ENCODE assay signal across 8 cellular contexts in genomic region chr20:57627972-57628650, GRCh38. TPM values are rescaled to one million over a fixed set of nuclear protein-coding genes. Genes with fewer than 3 reads are reported as not detected.
A peak's percentile ranks its signal among the peaks of the same experiment; 100 is the strongest.
DNase-seq lines count a peak whose midpoint lies in the region; ATAC-seq and TF ChIP-seq lines count a peak whose summit lies in the region.

No MANE protein-coding gene starts in this region.

- H3K4me3 ChIP-seq in mesodermal cell (ENCODE audit: extremely low read depth, insufficient read depth, low read length, poor library complexity, severe bottlenecking) (no peak overlapping the region), tibial nerve (no peak overlapping the region), GM23338 (no peak overlapping the region)

- 84 to 88% methylated on average over 9 of the region's 10 CpGs for WGBS in mesodermal cell (ENCODE audit: insufficient coverage in 2 of 2), 2 experiments
- 13 to 15% methylated on average over 10 of the region's 10 CpGs for WGBS in tibial nerve, 2 donors

- H3K79me2 ChIP-seq in GM23338 (replicated peaks; ENCODE audit: insufficient read depth) = no peaks in the 10 kb centered on the region

- DNase-seq in T-helper 2 cell treated with Interferon-gamma antibody and Interleukin-4, amounts not matched to agents 5 μg/mL and 100 μg/mL, for 36 hours (ENCODE audit: low spot score) = peak; percentile 21
- no peak for DNase-seq in chondrocyte (ENCODE audit: low spot score)
- peak; percentile 37 to 75 for DNase-seq in tibial nerve (ENCODE audit: low spot score in 2 of 2)
- DNase-seq in DMS53 (lab: John Stamatoyannopoulos, UW) = no peak
- no peak for DNase-seq in NCI-H748 treated with DMSO at 0.1 percent for 48 hours (lab: John Stamatoyannopoulos, UW)
- DNase-seq in GM23338 (ENCODE audit: low spot score) = no peak

- peaks cover 4% of the 10 kb centered on the region; the same call in 1 of the 2 replicates for H3K9me2 ChIP-seq in GM23338 (ENCODE audit: insufficient read depth)

- H3K4me1 Mint-ChIP-seq in T-helper 2 cell treated with Interferon-gamma antibody and Interleukin-4, amounts not matched to agents 5 μg/mL and 100 μg/mL, for 36 hours (ENCODE audit: low read depth) = peaks cover 39% of the 10 kb centered on the region
- H3K4me1 Mint-ChIP-seq in chondrocyte (ENCODE audit: low read depth) (peaks cover 14% of the 10 kb centered on the region), GM23338 (peaks cover 8% of the 10 kb centered on the region)

- no peak overlapping the region for H2AFZ ChIP-seq in GM23338

- no peak for TF ChIP-seq POLR2A in tibial nerve (IDR thresholded peaks at IDR 0.05)

- H3K27ac ChIP-seq in mesodermal cell (ENCODE audit: low read depth, low read length, severe bottlenecking) (peak overlapping the region; percentile 47), tibial nerve (peak overlapping the region; percentile 52 to 82 (median 74)), GM23338 (ENCODE audit: low read depth) (no peak overlapping the region)

- H3K27me3 Mint-ChIP-seq in T-helper 2 cell treated with Interferon-gamma antibody and Interleukin-4, amounts not matched to agents 5 μg/mL and 100 μg/mL, for 36 hours (ENCODE audit: low read depth) = peaks cover 33% of the 10 kb centered on the region
- H3K27me3 Mint-ChIP-seq in chondrocyte (ENCODE audit: low read depth) = no peaks in the 10 kb centered on the region
- peaks cover 2% of the 10 kb centered on the region for H3K27me3 Mint-ChIP-seq in GM23338 (ENCODE audit: insufficient read depth, low read depth, poor library complexity)

- peak overlapping the region; percentile 84 for H3K4me3 Mint-ChIP-seq in T-helper 2 cell treated with Interferon-gamma antibody and Interleukin-4, amounts not matched to agents 5 μg/mL and 100 μg/mL, for 36 hours
- H3K4me3 Mint-ChIP-seq in chondrocyte (ENCODE audit: unreplicated experiment) (peak overlapping the region; percentile 52), GM23338 (no peak overlapping the region)

- TF ChIP-seq CTCF in chondrocyte (IDR thresholded peaks at IDR 0.05) = no peak
- no peak for TF ChIP-seq CTCF in tibial nerve (IDR thresholded peaks at IDR 0.05)
- TF ChIP-seq CTCF in GM23338 (conservative IDR thresholded peaks at IDR 0.05; ENCODE audit: low read depth in 2 of 2) = no peak

- peaks cover 20% of the 10 kb centered on the region for H3K9me3 Mint-ChIP-seq in T-helper 2 cell treated with Interferon-gamma antibody and Interleukin-4, amounts not matched to agents 5 μg/mL and 100 μg/mL, for 36 hours
- peaks cover 7% of the 10 kb centered on the region for H3K9me3 Mint-ChIP-seq in chondrocyte (ENCODE audit: low read depth)
- H3K9me3 Mint-ChIP-seq in GM23338 = peaks cover 14% of the 10 kb centered on the region; the same call in 2 of the 3 replicates

- no peaks in the 10 kb centered on the region for H3F3A ChIP-seq in GM23338 (replicated peaks; ENCODE audit: low read depth)

- H3K9me3 ChIP-seq in mesodermal cell (ENCODE audit: control insufficient read depth, low read length) (peaks cover 9% of the 10 kb centered on the region), tibial nerve (peaks cover 0 to 13% (median 0%) of the 10 kb centered on the region in 4 donors)

- H3K27me3 ChIP-seq in tibial nerve = no peaks in the 10 kb centered on the region
- no peaks in the 10 kb centered on the region for H3K27me3 ChIP-seq in GM23338 (ENCODE audit: insufficient read depth)

- H3K4me1 ChIP-seq in mesodermal cell (ENCODE audit: control insufficient read depth, insufficient read depth, low read length, poor library complexity, severe bottlenecking) (no peaks in the 10 kb centered on the region), tibial nerve (peaks cover 0 to 17% (median 4%) of the 10 kb centered on the region in 4 donors), GM23338 (ENCODE audit: insufficient read depth) (peaks cover 8% of the 10 kb centered on the region)

- peak overlapping the region; percentile 99 for H3K27ac Mint-ChIP-seq in T-helper 2 cell treated with Interferon-gamma antibody and Interleukin-4, amounts not matched to agents 5 μg/mL and 100 μg/mL, for 36 hours
- H3K27ac Mint-ChIP-seq in chondrocyte (ENCODE audit: unreplicated experiment) (peak overlapping the region; percentile 88), GM23338 (no peak overlapping the region)

- no peak for TF ChIP-seq EP300 in tibial nerve (IDR thresholded peaks at IDR 0.05)

- H3K36me3 Mint-ChIP-seq in T-helper 2 cell treated with Interferon-gamma antibody and Interleukin-4, amounts not matched to agents 5 μg/mL and 100 μg/mL, for 36 hours (ENCODE audit: low read depth) = peaks cover 15% of the 10 kb centered on the region
- H3K36me3 Mint-ChIP-seq in chondrocyte (ENCODE audit: low read depth) (peaks cover 2% of the 10 kb centered on the region), GM23338 (ENCODE audit: low read depth) (no peaks in the 10 kb centered on the region; the same call in 1 of the 3 replicates)

- no peak overlapping the region for H3K4me2 ChIP-seq in GM23338

- ATAC-seq in GM18909 (IDR thresholded peaks at IDR 0.05; ENCODE audit: poor library complexity, unreplicated experiment) = peak; percentile 44
- no peak for ATAC-seq in GM23338

- H3K36me3 ChIP-seq in mesodermal cell (ENCODE audit: control insufficient read depth, insufficient read depth, low read length) = no peaks in the 10 kb centered on the region
- no peaks in the 10 kb centered on the region for H3K36me3 ChIP-seq in tibial nerve
- H3K36me3 ChIP-seq in GM23338 (ENCODE audit: insufficient read depth) = no peaks in the 10 kb centered on the region

- no peaks in the 10 kb centered on the region for H4K20me1 ChIP-seq in GM23338 (replicated peaks; ENCODE audit: insufficient read depth)

TF ChIP-seq in GM23338, 12 proteins besides CTCF, POLR2A, EP300 and RAD21 (continues in another document):
- TF ChIP-seq ETS1 (IDR thresholded peaks at IDR 0.05) (no peak), REST (IDR thresholded peaks at IDR 0.05; ENCODE audit: unreplicated experiment) (no peak), STAT1 (IDR thresholded peaks at IDR 0.05; ENCODE audit: unreplicated experiment) (no peak), POLR2AphosphoS5 (IDR thresholded peaks at IDR 0.05; ENCODE audit: low read depth) (no peak), EZH2phosphoT487 (IDR thresholded peaks at IDR 0.05; ENCODE audit: unreplicated experiment) (no peak), CREB1 (CRISPR knock-in tag; IDR thresholded peaks at IDR 0.05; ENCODE audit: low read depth) (no peak), NANOG (IDR thresholded peaks at IDR 0.05; ENCODE audit: borderline replicate concordance) (no peak)

RNA-seq across cellular contexts. Expression of gene ZBP1, which starts 7.9 kb away (rescaled TPM):
- not detected in 3 replicates for total RNA-seq in chondrocyte
- not detected for polyA plus RNA-seq in mesodermal cell (2013, experiment 1 of 2)
- polyA plus RNA-seq in mesodermal cell (2013, experiment 2 of 2) = not detected
- total RNA-seq in tibial nerve = 1 to 10 TPM in 1 of 4 donors, under 1 TPM in 1, not detected in 2; 0.78 to 3.6 TPM
- total RNA-seq in GM23338 (2014; rRNA removed; shearing (Covaris generic)) = not detected in 2 replicates
- polyA plus RNA-seq in GM23338 (2016; fragmentation: Nextera tagmentation; extraction: Ambion mirVana) = not detected in 2 replicates

Comparison
In these comparisons a context has a peak if more than half of its experiments do, and no peak if none do; other contexts are left out.
1. DNase-seq: peak in T-helper 2 cell treated with Interferon-gamma antibody and Interleukin-4, amounts not matched to agents 5 μg/mL and 100 μg/mL, for 36 hours (single experiment) and tibial nerve (2 of 2); none in chondrocyte (single experiment), DMS53 (single experiment), NCI-H748 treated with DMSO at 0.1 percent for 48 hours (single experiment) and GM23338 (single experiment).